Comparison of ENCODE assay signal across 21 cellular contexts in the genomic region with DNA sequence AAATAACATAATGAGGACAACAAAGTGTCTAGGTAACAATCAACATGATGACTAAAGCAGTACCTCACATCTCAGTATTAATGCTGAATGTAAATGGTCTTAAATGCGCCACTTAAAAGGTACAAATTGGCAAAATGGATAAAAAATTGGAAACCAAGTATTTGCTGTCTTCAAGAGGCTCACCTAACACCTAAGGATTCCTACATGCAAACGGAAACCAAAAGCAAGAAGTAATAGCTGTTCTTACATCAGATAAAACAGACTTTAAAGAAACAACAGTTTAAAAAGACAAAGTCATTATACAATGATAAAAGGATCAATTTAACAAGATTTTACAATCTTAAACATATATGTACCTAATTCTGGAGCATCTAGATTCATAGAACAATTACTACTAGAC. TPM values are rescaled to one million over a fixed set of nuclear protein-coding genes. Genes with fewer than 3 reads are reported as not detected.
A peak's percentile ranks its signal among the peaks of the same experiment; 100 is the strongest.
DNase-seq lines count a peak whose midpoint lies in the region; ATAC-seq and TF ChIP-seq lines count a peak whose summit lies in the region.
"Had no signal": no experiment of that assay in that cellular context is flagged by ENCODE, and none has a peak within 500 bp of the region (broad histone marks: within the 10 kb centered on the region; RNA-seq: fewer than 3 reads in every experiment).

No MANE protein-coding gene starts in this region.

- POLR2A ChIA-PET in CD8-positive, alpha-beta T cell (lab: Charles Lee), result no interaction called here
- POLR2A ChIA-PET in activated CD8-positive, alpha-beta T cell treated with anti-CD3 and anti-CD28 coated beads for 36 hours (lab: Charles Lee), result no interaction called here

- DNase-seq in CD4-positive, CD25-positive, alpha-beta regulatory T cell, result peak in 1 of 3 donors; percentile 55
- DNase-seq in CD8-positive, alpha-beta T cell, result no peak
- no peak for DNase-seq in activated CD8-positive, alpha-beta T cell treated with anti-CD3 and anti-CD28 coated beads for 36 hours
- DNase-seq in foreskin keratinocyte (no peak), substantia nigra (lab: John Stamatoyannopoulos, UW) (no peak), middle frontal gyrus (ENCODE audit: extremely low spot score, low spot score) (no peak), putamen (ENCODE audit: low spot score) (no peak)
- DNase-seq: activated CD4-positive, CD25-positive, alpha-beta regulatory T cell treated with anti-CD3 and anti-CD28 coated beads, Interleukin-2, amount 50 U/mL, for 72 hours; DMS79; NCI-H1092; NCI-H2029; NCI-H2227 treated with DMSO at 0.1 percent for 48 hours; stimulated activated CD4-positive, alpha-beta T cell treated with anti-CD3 and anti-CD28 coated beads, Interleukin-4, amount 100 ng/mL, for 4 hours; trophoblast cell had no signal

- intact Hi-C loops in CD8-positive, alpha-beta T cell (cut with DNase I, micrococcal nuclease), result no loop called here
- intact Hi-C loops in activated CD8-positive, alpha-beta T cell treated with anti-CD3 and anti-CD28 coated beads for 36 hours (cut with micrococcal nuclease), result no loop called here

- no peaks in the 10 kb centered on the region for H3K27me3 ChIP-seq in CD4-positive, CD25-positive, alpha-beta regulatory T cell (ENCODE audit: control insufficient read depth, insufficient read depth, low read length)
- no peaks in the 10 kb centered on the region for H3K27me3 ChIP-seq in CD8-positive, alpha-beta T cell (ENCODE audit: insufficient read depth, low read length)
- H3K27me3 ChIP-seq in foreskin keratinocyte, result no peaks in the 10 kb centered on the region
- H3K27me3 ChIP-seq: right atrium auricular region had no signal

- H3K27ac ChIP-seq in CD4-positive, CD25-positive, alpha-beta regulatory T cell (ENCODE audit: insufficient read depth, low read length, poor library complexity, severe bottlenecking), result peak overlapping the region; percentile 47
- H3K27ac ChIP-seq in CD8-positive, alpha-beta T cell (ENCODE audit: low read depth, low read length), result no peak overlapping the region
- H3K27ac ChIP-seq in foreskin keratinocyte, result peak overlapping the region; percentile 43
- no peak overlapping the region for H3K27ac ChIP-seq in substantia nigra (ENCODE audit: low read depth, low read length, poor library complexity, severe bottlenecking)
- H3K27ac ChIP-seq: coronary artery, right atrium auricular region had no signal

- peak overlapping the region in 2 of 4 donors; percentile 2 to 9 for H3K4me3 Mint-ChIP-seq in CD4-positive, CD25-positive, alpha-beta regulatory T cell
- no peak overlapping the region for H3K4me3 Mint-ChIP-seq in CD8-positive, alpha-beta T cell
- H3K4me3 Mint-ChIP-seq in activated CD8-positive, alpha-beta T cell treated with anti-CD3 and anti-CD28 coated beads for 36 hours, result no peak overlapping the region
- H3K4me3 Mint-ChIP-seq: brain had no signal

- no peaks in the 10 kb centered on the region for H3K9me3 Mint-ChIP-seq in CD4-positive, CD25-positive, alpha-beta regulatory T cell
- H3K9me3 Mint-ChIP-seq in CD8-positive, alpha-beta T cell, result no peaks in the 10 kb centered on the region
- H3K9me3 Mint-ChIP-seq in activated CD8-positive, alpha-beta T cell treated with anti-CD3 and anti-CD28 coated beads for 36 hours, result no peaks in the 10 kb centered on the region
- H3K9me3 Mint-ChIP-seq: activated naive CD4-positive, alpha-beta T cell treated with anti-CD3 and anti-CD28 coated beads, Interleukin-2, amount 50 U/mL, for 72 hours had no signal

- peaks cover 20 to 34% (median 29%) of the 10 kb centered on the region in 4 donors for H3K4me1 Mint-ChIP-seq in CD4-positive, CD25-positive, alpha-beta regulatory T cell
- peaks cover 26% of the 10 kb centered on the region for H3K4me1 Mint-ChIP-seq in CD8-positive, alpha-beta T cell (ENCODE audit: low read depth)
- H3K4me1 Mint-ChIP-seq in activated CD8-positive, alpha-beta T cell treated with anti-CD3 and anti-CD28 coated beads for 36 hours (ENCODE audit: low read depth), result peaks cover 31% of the 10 kb centered on the region
- H3K4me1 Mint-ChIP-seq: brain had no signal

- peak overlapping the region; percentile 17 for H3K4me3 ChIP-seq in CD4-positive, CD25-positive, alpha-beta regulatory T cell (ENCODE audit: low read depth, low read length)
- no peak overlapping the region for H3K4me3 ChIP-seq in CD8-positive, alpha-beta T cell (ENCODE audit: low read depth, low read length)
- H3K4me3 ChIP-seq: coronary artery, GM12878, lung, right atrium auricular region had no signal

- no peaks in the 10 kb centered on the region for H3K9me3 ChIP-seq in CD4-positive, CD25-positive, alpha-beta regulatory T cell (ENCODE audit: control insufficient read depth in 2 of 2, low read length in 2 of 2)
- no peaks in the 10 kb centered on the region for H3K9me3 ChIP-seq in CD8-positive, alpha-beta T cell (ENCODE audit: low read length)
- H3K9me3 ChIP-seq: right atrium auricular region had no signal

- CTCF ChIA-PET in CD8-positive, alpha-beta T cell (lab: Charles Lee), result interaction anchor here (1.0 kb wide), 1 partner anchor 170 kb away, joined by 3 read pairs; no protein-coding TSS in a partner anchor
- CTCF ChIA-PET in activated CD8-positive, alpha-beta T cell treated with anti-CD3 and anti-CD28 coated beads for 36 hours (lab: Charles Lee), result no interaction called here

- H3K27ac Mint-ChIP-seq in CD4-positive, CD25-positive, alpha-beta regulatory T cell, result peak overlapping the region; percentile 69 to 90 (median 87)
- H3K27ac Mint-ChIP-seq in CD8-positive, alpha-beta T cell, result peak overlapping the region; percentile 7
- peak overlapping the region; percentile 22 for H3K27ac Mint-ChIP-seq in activated CD8-positive, alpha-beta T cell treated with anti-CD3 and anti-CD28 coated beads for 36 hours
- H3K27ac Mint-ChIP-seq: activated naive CD4-positive, alpha-beta T cell treated with anti-CD3 and anti-CD28 coated beads, Interleukin-2, amount 50 U/mL, for 72 hours; brain had no signal

- no peak for TF ChIP-seq CTCF in CD8-positive, alpha-beta T cell (IDR thresholded peaks at IDR 0.05)
- no peak for TF ChIP-seq CTCF in activated CD8-positive, alpha-beta T cell treated with anti-CD3 and anti-CD28 coated beads for 36 hours (IDR thresholded peaks at IDR 0.05)
- no peak for TF ChIP-seq CTCF in foreskin keratinocyte (conservative IDR thresholded peaks at IDR 0.05)

- H3K36me3 ChIP-seq in CD4-positive, CD25-positive, alpha-beta regulatory T cell (ENCODE audit: control insufficient read depth, insufficient read depth, low read length), result no peaks in the 10 kb centered on the region
- no peaks in the 10 kb centered on the region for H3K36me3 ChIP-seq in CD8-positive, alpha-beta T cell (ENCODE audit: insufficient read depth, low read length)
- H3K36me3 ChIP-seq: right atrium auricular region had no signal

- no peaks in the 10 kb centered on the region for H3K27me3 Mint-ChIP-seq in CD4-positive, CD25-positive, alpha-beta regulatory T cell
- H3K27me3 Mint-ChIP-seq in CD8-positive, alpha-beta T cell (ENCODE audit: low read depth), result no peaks in the 10 kb centered on the region
- no peaks in the 10 kb centered on the region for H3K27me3 Mint-ChIP-seq in activated CD8-positive, alpha-beta T cell treated with anti-CD3 and anti-CD28 coated beads for 36 hours
- H3K27me3 Mint-ChIP-seq: brain had no signal

- ATAC-seq in CD4-positive, CD25-positive, alpha-beta regulatory T cell (ENCODE audit: low read depth in 2 of 2), result no peak
- ATAC-seq in CD8-positive, alpha-beta T cell, result no peak
- ATAC-seq in activated CD8-positive, alpha-beta T cell treated with anti-CD3 and anti-CD28 coated beads for 36 hours, result no peak
- ATAC-seq in foreskin keratinocyte (no peak), GM18868 (IDR thresholded peaks at IDR 0.05; ENCODE audit: unreplicated experiment) (no peak)
- ATAC-seq: activated naive CD4-positive, alpha-beta T cell treated with anti-CD3 and anti-CD28 coated beads, Interleukin-2, amount 50 U/mL, for 72 hours had no signal

- H3K36me3 Mint-ChIP-seq in CD4-positive, CD25-positive, alpha-beta regulatory T cell, result no peaks in the 10 kb centered on the region
- H3K36me3 Mint-ChIP-seq in CD8-positive, alpha-beta T cell, result peaks cover 13% of the 10 kb centered on the region
- peaks cover 10% of the 10 kb centered on the region for H3K36me3 Mint-ChIP-seq in activated CD8-positive, alpha-beta T cell treated with anti-CD3 and anti-CD28 coated beads for 36 hours (ENCODE audit: low read depth)

- peaks cover 6% of the 10 kb centered on the region for H3K4me1 ChIP-seq in CD4-positive, CD25-positive, alpha-beta regulatory T cell (ENCODE audit: control insufficient read depth, insufficient read depth, low read length, poor library complexity, severe bottlenecking)
- peaks cover 8% of the 10 kb centered on the region for H3K4me1 ChIP-seq in CD8-positive, alpha-beta T cell (ENCODE audit: insufficient read depth, low read length)
- peaks cover 3% of the 10 kb centered on the region for H3K4me1 ChIP-seq in foreskin keratinocyte
- H3K4me1 ChIP-seq: right atrium auricular region had no signal

RNA-seq across cellular contexts. Expression of gene CSNK1G1, which starts 22.5 kb away (rescaled TPM):
- total RNA-seq in CD4-positive, CD25-positive, alpha-beta regulatory T cell, result 27.6 TPM
- 10 to 100 TPM; 14.4 to 18.8 (median 14.8) TPM for polyA plus RNA-seq in CD4-positive, CD25-positive, alpha-beta regulatory T cell
- 10 to 100 TPM in 1 of 2 experiments, 1 to 10 TPM in 1; 10.0 to 12.9 TPM for total RNA-seq in CD8-positive, alpha-beta T cell
- 10 to 100 TPM; 16.7 to 20.4 TPM for total RNA-seq in activated CD8-positive, alpha-beta T cell treated with anti-CD3 and anti-CD28 coated beads for 36 hours
- total RNA-seq in foreskin keratinocyte, result 26.6 and 30.1 TPM in 2 replicates
- polyA plus RNA-seq in foreskin keratinocyte, result 5.8 and 6.4 TPM in 2 replicates

RNA-seq across cellular contexts. Expression of gene PCLAF, which starts 47.7 kb away (rescaled TPM):
- total RNA-seq in CD4-positive, CD25-positive, alpha-beta regulatory T cell, result 1.0 TPM
- polyA plus RNA-seq in CD4-positive, CD25-positive, alpha-beta regulatory T cell, result 10 to 100 TPM in 2 of 4 donors, 1 to 10 TPM in 2; 9.1 to 27.0 (median 10.8) TPM
- under 1 TPM; 0.65 to 0.83 TPM for total RNA-seq in CD8-positive, alpha-beta T cell
- 100 to 1,000 TPM; 109 to 135 TPM for total RNA-seq in activated CD8-positive, alpha-beta T cell treated with anti-CD3 and anti-CD28 coated beads for 36 hours
- 61.1 and 64.4 TPM in 2 replicates for total RNA-seq in foreskin keratinocyte
- polyA plus RNA-seq in foreskin keratinocyte, result 88.0 and 105 TPM in 2 replicates
- total RNA-seq: right atrium auricular region had no signal

RNA-seq across cellular contexts. Expression of gene TRIP4, which starts 54.1 kb away (rescaled TPM):
- 26.3 TPM for total RNA-seq in CD4-positive, CD25-positive, alpha-beta regulatory T cell
- 10 to 100 TPM; 29.9 to 47.3 (median 39.9) TPM for polyA plus RNA-seq in CD4-positive, CD25-positive, alpha-beta regulatory T cell
- total RNA-seq in CD8-positive, alpha-beta T cell, result 10 to 100 TPM; 10.7 to 11.2 TPM
- total RNA-seq in activated CD8-positive, alpha-beta T cell treated with anti-CD3 and anti-CD28 coated beads for 36 hours, result 10 to 100 TPM; 15.9 to 17.3 TPM
- 20.9 and 22.6 TPM in 2 replicates for total RNA-seq in foreskin keratinocyte
- polyA plus RNA-seq in foreskin keratinocyte, result 21.1 and 22.2 TPM in 2 replicates

Comparison
In these comparisons a context has a peak if more than half of its experiments do, and no peak if none do; other contexts are left out.
1. H3K27ac ChIP-seq: peak in CD4-positive, CD25-positive, alpha-beta regulatory T cell (single experiment) and foreskin keratinocyte (single experiment); none in CD8-positive, alpha-beta T cell (single experiment) and substantia nigra (single experiment).
2. H3K27ac Mint-ChIP-seq: peak in every context shown above with its lines; median percentile 87 in CD4-positive, CD25-positive, alpha-beta regulatory T cell; 22 in activated CD8-positive, alpha-beta T cell treated with anti-CD3 and anti-CD28 coated beads for 36 hours; 7 in CD8-positive, alpha-beta T cell.
3. RNA of gene PCLAF, which starts 47.7 kb away (total RNA-seq): 109 to 135 TPM in activated CD8-positive, alpha-beta T cell treated with anti-CD3 and anti-CD28 coated beads for 36 hours and 61.1 to 64.4 TPM in foreskin keratinocyte; 1.0 TPM in CD4-positive, CD25-positive, alpha-beta regulatory T cell (single experiment) and 0.65 to 0.83 TPM in CD8-positive, alpha-beta T cell; every median in the first group is over 10 times any median in the second.